19 cellular contexts compared by ENCODE assay signal in the genomic region with DNA sequence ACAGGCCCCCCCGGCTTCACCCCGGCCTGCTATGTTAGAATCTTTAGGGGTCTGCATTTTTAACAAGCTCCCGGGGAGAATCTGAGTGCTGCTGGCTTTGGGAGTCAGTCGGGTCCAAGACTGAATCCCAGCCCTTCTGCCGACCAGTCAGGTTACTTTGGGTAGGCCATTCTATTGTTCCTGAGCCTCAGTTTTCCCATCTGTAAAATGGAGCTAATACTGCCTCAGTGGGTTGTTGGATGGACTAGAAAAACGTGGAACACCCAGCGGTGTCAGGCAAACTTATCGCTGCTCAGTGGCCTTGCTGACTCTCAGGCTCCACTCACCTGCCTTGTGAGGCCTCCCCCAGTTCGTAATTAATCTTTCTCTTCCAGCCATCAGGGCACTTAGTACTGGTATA. TPM values are rescaled to one million over a fixed set of nuclear protein-coding genes. Genes with fewer than 3 reads are reported as not detected.
DNase-seq lines count a peak whose midpoint lies in the region; ATAC-seq, FAIRE-seq and TF ChIP-seq lines count a peak whose summit lies in the region.
"Had no signal": no experiment of that assay in that cellular context is flagged by ENCODE, and none has a peak within 500 bp of the region (broad histone marks: within the 10 kb centered on the region; RNA-seq: fewer than 3 reads in every experiment).

No MANE protein-coding gene starts in this region.

- no peak overlapping the region for H3K4me2 ChIP-seq in K562 (ENCODE audit: insufficient read depth, low read length)
- H3K4me2 ChIP-seq: BLaER1 had no signal

- H3K36me3 ChIP-seq in K562 (ENCODE audit: control insufficient read depth, insufficient read depth, low read length), result no peaks in the 10 kb centered on the region
- no peaks in the 10 kb centered on the region for H3K36me3 ChIP-seq in stomach
- H3K36me3 ChIP-seq: BLaER1, HAP-1 had no signal

- TF ChIP-seq EP300 in K562 (IDR thresholded peaks at IDR 0.05; ENCODE audit: low read length), result no peak
- no peak for TF ChIP-seq EP300 in stomach (IDR thresholded peaks at IDR 0.05)

- H4K20me1 ChIP-seq in K562 (replicated peaks; ENCODE audit: control insufficient read depth, insufficient read depth, low read length), result no peaks in the 10 kb centered on the region; the same call in 1 of the 2 replicates
- H4K20me1 ChIP-seq: BLaER1 had no signal

- H3K27me3 Mint-ChIP-seq in natural killer cell treated with Interleukin-12 subunit alpha and Interleukin-12 subunit beta and Interleukin-15 and Interleukin-18, amount 100 ng/mL, for 72 hours, result no peaks in the 10 kb centered on the region
- H3K27me3 Mint-ChIP-seq: CD4-positive, alpha-beta memory T cell had no signal

- no peak overlapping the region for H3K4me3 ChIP-seq in K562
- no peak overlapping the region for H3K4me3 ChIP-seq in stomach
- H3K4me3 ChIP-seq: BLaER1, HAP-1 had no signal

- peak; percentile 18 for DNase-seq in activated CD8-positive, alpha-beta memory T cell treated with anti-CD3 and anti-CD28 coated beads, Interleukin-2, amount 50 U/mL, for 48 hours
- DNase-seq in activated CD8-positive, alpha-beta memory T cell treated with anti-CD3 and anti-CD28 coated beads, Interleukin-2, amount 50 U/mL, for 4 hours, result no peak
- no peak for DNase-seq in K562 (ENCODE audit: extremely low read depth in 1 of 4, low spot score in 3 of 4)
- DNase-seq in natural killer cell treated with Interleukin-12 subunit alpha and Interleukin-12 subunit beta and Interleukin-15 and Interleukin-18, amount 100 ng/mL, for 72 hours (ENCODE audit: low spot score), result peak; percentile 18
- DNase-seq in stomach, result peak; percentile 8
- no peak for DNase-seq in NCI-H1105 (lab: John Stamatoyannopoulos, UW)
- DNase-seq: 8988T; CD4-positive, alpha-beta memory T cell; DMS153; DMS79 treated with DMSO at 0.1 percent for 48 hours; GF-D8 had no signal

- H3K4me1 ChIP-seq in K562 (replicated peaks in 1 of 2; ENCODE audit: control insufficient read depth in 2 of 2, insufficient read depth in 2 of 2, low read length in 2 of 2), result peaks cover 0 to 6% of the 10 kb centered on the region in 2 experiments; a peak in 2 of 5 replicates
- peaks cover 0 to 6% (median 0%) of the 10 kb centered on the region in 4 donors for H3K4me1 ChIP-seq in stomach
- H3K4me1 ChIP-seq: HAP-1 had no signal

- no peaks in the 10 kb centered on the region for H3K36me3 Mint-ChIP-seq in natural killer cell treated with Interleukin-12 subunit alpha and Interleukin-12 subunit beta and Interleukin-15 and Interleukin-18, amount 100 ng/mL, for 72 hours
- H3K36me3 Mint-ChIP-seq: CD14-positive monocyte; CD4-positive, alpha-beta memory T cell had no signal

- TF ChIP-seq RAD21 in K562 (CRISPR knock-in tag; conservative IDR thresholded peaks at IDR 0.05 in 1 of 2, IDR thresholded peaks at IDR 0.05 in 1 of 2), result no peak

- TF ChIP-seq CTCF in K562 (IDR thresholded peaks at IDR 0.05 in 2 of 3, conservative IDR thresholded peaks at IDR 0.05 in 1 of 3; ENCODE audit: insufficient read depth in 2 of 3, low read depth in 1 of 3, low read length in 3 of 3) (no peak), stomach (IDR thresholded peaks at IDR 0.05) (no peak)

- no peak overlapping the region for H3K9ac ChIP-seq in K562 (ENCODE audit: insufficient read depth in 1 of 2, low read depth in 2 of 2, low read length in 2 of 2)
- H3K9ac ChIP-seq: BLaER1 had no signal

- in situ Hi-C loops in K562 (cut with MboI), result no loop called here

- H3K79me2 ChIP-seq in K562 (ENCODE audit: control insufficient read depth, insufficient read depth, low read length), result no peaks in the 10 kb centered on the region

- POLR2A ChIA-PET in K562 (lab: Yijun Ruan, JAX), result interaction anchor here (0.7 to 2.2 kb wide), 4 partner anchors 9 to 241 kb away, joined by 3 to 8 read pairs (median 4); no protein-coding TSS in a partner anchor

- ATAC-seq in K562 (no peak), GM21447 (IDR thresholded peaks at IDR 0.05; ENCODE audit: unreplicated experiment) (no peak)
- ATAC-seq in natural killer cell treated with Interleukin-12 subunit alpha and Interleukin-12 subunit beta and Interleukin-15 and Interleukin-18, amount 100 ng/mL, for 72 hours, result no peak

- H3K27ac ChIP-seq in K562 (ENCODE audit: extremely low read depth, low read depth, low read length) (no peak overlapping the region), stomach (no peak overlapping the region)
- H3K27ac ChIP-seq: BLaER1 had no signal

- H3K9me3 Mint-ChIP-seq in natural killer cell treated with Interleukin-12 subunit alpha and Interleukin-12 subunit beta and Interleukin-15 and Interleukin-18, amount 100 ng/mL, for 72 hours, result no peaks in the 10 kb centered on the region
- H3K9me3 Mint-ChIP-seq: CD14-positive monocyte had no signal

- no peak overlapping the region for H2AFZ ChIP-seq in K562 (ENCODE audit: low read depth, low read length)

- no peak overlapping the region for H3K27ac Mint-ChIP-seq in natural killer cell treated with Interleukin-12 subunit alpha and Interleukin-12 subunit beta and Interleukin-15 and Interleukin-18, amount 100 ng/mL, for 72 hours

- CTCF ChIA-PET in K562 (lab: Yijun Ruan, JAX; ENCODE audit: low intra/inter-chr PET ratio), result no interaction called here

- BruUV-seq in K562 (replicated peaks; lab: Mats Ljungman, UMichigan), result no TSS peak

- H3K9me3 ChIP-seq in K562 (replicated peaks; ENCODE audit: control insufficient read depth, insufficient read depth, low read depth, low read length), result no peaks in the 10 kb centered on the region
- H3K9me3 ChIP-seq in stomach, result no peaks in the 10 kb centered on the region
- H3K9me3 ChIP-seq: BLaER1, HAP-1 had no signal

- no peak overlapping the region for H3K4me3 Mint-ChIP-seq in natural killer cell treated with Interleukin-12 subunit alpha and Interleukin-12 subunit beta and Interleukin-15 and Interleukin-18, amount 100 ng/mL, for 72 hours
- H3K4me3 Mint-ChIP-seq: CD14-positive monocyte; CD4-positive, alpha-beta memory T cell had no signal

- WGBS in K562 (ENCODE audit: insufficient coverage, low coverage, missing lambda C conversion rate), result 25% methylated on average over 9 of the region's 9 CpGs
- WGBS in stomach, 5 donors, result 80 to 90% (median 88%) methylated on average over 8 to 9 of the region's 9 CpGs

- no peaks in the 10 kb centered on the region for H3K4me1 Mint-ChIP-seq in natural killer cell treated with Interleukin-12 subunit alpha and Interleukin-12 subunit beta and Interleukin-15 and Interleukin-18, amount 100 ng/mL, for 72 hours (ENCODE audit: low read depth in 2 of 2)
- H3K4me1 Mint-ChIP-seq: CD14-positive monocyte; CD4-positive, alpha-beta memory T cell had no signal

- FAIRE-seq in K562 (lab: Jason Lieb, UNC), result no peak

- TF ChIP-seq POLR2A in K562 (conservative IDR thresholded peaks at IDR 0.05) (no peak), stomach (IDR thresholded peaks at IDR 0.05) (no peak)

- H3K9me1 ChIP-seq in K562 (ENCODE audit: control insufficient read depth, insufficient read depth, low read length), result no peaks in the 10 kb centered on the region

- H3K27me3 ChIP-seq in K562 (ENCODE audit: control insufficient read depth in 2 of 2, insufficient read depth in 2 of 2, low read length in 2 of 2), result no peaks in the 10 kb centered on the region; a peak in 1 of 5 replicates
- no peaks in the 10 kb centered on the region for H3K27me3 ChIP-seq in stomach
- H3K27me3 ChIP-seq: BLaER1 had no signal

- intact Hi-C loops in K562 (cut with micrococcal nuclease), result no loop called here
- intact Hi-C loops in stomach (cut with DNase I; ENCODE audit: low total_unique reads), result no loop called here

RNA-seq across cellular contexts. Expression of gene TBATA, which starts 11.7 kb away (rescaled TPM):
- total RNA-seq in K562 (2011; cell fraction: chromatin; rRNA removed; ENCODE audit: low replicate concordance), result not detected in 2 replicates
- total RNA-seq in K562 (2011; cell fraction: nucleolus; rRNA removed), result not detected in 2 replicates
- not detected in 2 replicates for total RNA-seq in K562 (2011; cell fraction: nucleoplasm; rRNA removed)
- not detected in 2 replicates for total RNA-seq in K562 (2014; rRNA removed)
- total RNA-seq in K562 (2014; rRNA removed; fragmentation: Illumina TruSeq; extraction: Trizol), result not detected in 2 replicates
- total RNA-seq in K562 (2015; rRNA removed; fragmentation: Illumina TruSeq; extraction: Trizol), result not detected in 2 replicates
- not detected in 2 replicates for total RNA-seq in K562 (2021)
- polyA plus RNA-seq in K562 (2011; rRNA removed), result not detected in 2 replicates
- polyA plus RNA-seq in K562 (2011; cell fraction: cytosol; rRNA removed), result not detected in 2 replicates
- not detected in 2 replicates for polyA plus RNA-seq in K562 (2011; cell fraction: nucleus; rRNA removed)
- not detected in 2 replicates for polyA plus RNA-seq in K562 (2012)
- not detected in 2 replicates for polyA plus RNA-seq in K562 (2014; fragmentation: Illumina TruSeq; extraction: Trizol)
- not detected for polyA plus RNA-seq in K562 (2014; fragmentation: Nextera tagmentation; extraction: Ambion mirVana)
- not detected in 2 replicates for polyA plus RNA-seq in K562 (2014; rRNA removed)
- polyA minus RNA-seq in K562 (2011; rRNA and poly(A)+ RNA removed), result not detected in 2 replicates
- polyA minus RNA-seq in K562 (2011; cell fraction: cytosol; rRNA and poly(A)+ RNA removed), result not detected in 2 replicates
- polyA minus RNA-seq in K562 (2011; cell fraction: nucleus; rRNA and poly(A)+ RNA removed), result not detected in 2 replicates
- total RNA-seq in natural killer cell treated with Interleukin-12 subunit alpha and Interleukin-12 subunit beta and Interleukin-15 and Interleukin-18, amount 100 ng/mL, for 72 hours, result not detected
- not detected for total RNA-seq in stomach
- not detected for polyA plus RNA-seq in stomach
- total RNA-seq: A673; CD4-positive, alpha-beta memory T cell; H4; HT-29 had no signal
- polyA plus RNA-seq: AG04450; CD14-positive monocyte; CD4-positive, alpha-beta memory T cell had no signal

RNA-seq across cellular contexts. Expression of gene SGPL1, which starts 42.3 kb away (rescaled TPM):
- 37.0 and 55.4 TPM in 2 replicates for total RNA-seq in K562 (2011; cell fraction: chromatin; rRNA removed; ENCODE audit: low replicate concordance)
- 23.6 and 26.2 TPM in 2 replicates for total RNA-seq in K562 (2011; cell fraction: nucleolus; rRNA removed)
- total RNA-seq in K562 (2011; cell fraction: nucleoplasm; rRNA removed), result 42.4 and 57.2 TPM in 2 replicates
- 7.2 and 7.8 TPM in 2 replicates for total RNA-seq in K562 (2014; rRNA removed)
- 11.2 and 12.6 TPM in 2 replicates for total RNA-seq in K562 (2014; rRNA removed; fragmentation: Illumina TruSeq; extraction: Trizol)
- 8.7 and 9.2 TPM in 2 replicates for total RNA-seq in K562 (2015; rRNA removed; fragmentation: Illumina TruSeq; extraction: Trizol)
- total RNA-seq in K562 (2021), result 11.4 and 18.0 TPM in 2 replicates
- polyA plus RNA-seq in K562 (2011; rRNA removed), result 6.8 and 9.5 TPM in 2 replicates
- 4.0 and 6.0 TPM in 2 replicates for polyA plus RNA-seq in K562 (2011; cell fraction: cytosol; rRNA removed)
- polyA plus RNA-seq in K562 (2011; cell fraction: nucleus; rRNA removed), result 10.9 and 11.4 TPM in 2 replicates
- polyA plus RNA-seq in K562 (2012), result 6.8 and 10.3 TPM in 2 replicates
- polyA plus RNA-seq in K562 (2014; fragmentation: Illumina TruSeq; extraction: Trizol), result 6.3 and 6.5 TPM in 2 replicates
- polyA plus RNA-seq in K562 (2014; fragmentation: Nextera tagmentation; extraction: Ambion mirVana), result 1 to 10 TPM; 8.5 to 9.1 TPM
- polyA plus RNA-seq in K562 (2014; rRNA removed), result 5.3 and 6.0 TPM in 2 replicates
- polyA minus RNA-seq in K562 (2011; rRNA and poly(A)+ RNA removed), result 26.6 and 27.8 TPM in 2 replicates
- 5.7 and 6.1 TPM in 2 replicates for polyA minus RNA-seq in K562 (2011; cell fraction: cytosol; rRNA and poly(A)+ RNA removed)
- polyA minus RNA-seq in K562 (2011; cell fraction: nucleus; rRNA and poly(A)+ RNA removed), result 7.0 and 12.2 TPM in 2 replicates
- total RNA-seq in natural killer cell treated with Interleukin-12 subunit alpha and Interleukin-12 subunit beta and Interleukin-15 and Interleukin-18, amount 100 ng/mL, for 72 hours, result 10 to 100 TPM; 27.4 to 40.5 TPM
- 10 to 100 TPM in 4 of 5 donors, 1 to 10 TPM in 1; 1.2 to 65.5 (median 32.5) TPM for total RNA-seq in stomach
- 1 to 10 TPM; 3.7 to 7.6 (median 6.0) TPM for polyA plus RNA-seq in stomach

Comparison
In these comparisons a context has a peak if more than half of its experiments do, and no peak if none do; other contexts are left out.
1. DNase-seq: peak in activated CD8-positive, alpha-beta memory T cell treated with anti-CD3 and anti-CD28 coated beads, Interleukin-2, amount 50 U/mL, for 48 hours (single experiment), natural killer cell treated with Interleukin-12 subunit alpha and Interleukin-12 subunit beta and Interleukin-15 and Interleukin-18, amount 100 ng/mL, for 72 hours (single experiment) and stomach (single experiment); none in activated CD8-positive, alpha-beta memory T cell treated with anti-CD3 and anti-CD28 coated beads, Interleukin-2, amount 50 U/mL, for 4 hours (single experiment), K562 (0 of 4) and NCI-H1105 (single experiment).